ENCODE assay signal across 8 cellular contexts in the genomic region with DNA sequence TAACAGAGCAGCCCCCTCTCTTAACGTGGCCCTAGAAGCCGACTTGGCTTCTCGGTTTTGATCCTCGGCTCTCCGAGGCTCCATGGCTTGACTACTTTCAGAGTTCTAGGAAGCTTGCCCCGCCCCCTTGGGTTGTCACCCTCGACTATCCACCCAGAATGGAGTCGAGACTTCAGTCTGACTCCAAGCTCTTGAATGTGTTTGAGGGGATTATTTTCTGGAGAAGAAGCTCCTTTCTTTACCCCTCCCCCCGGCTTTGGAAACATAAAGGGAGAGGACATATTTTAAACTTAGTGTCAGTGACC. TPM values are rescaled to one million over a fixed set of nuclear protein-coding genes. Genes with fewer than 3 reads are reported as not detected.
DNase-seq lines count a peak whose midpoint lies in the region; ATAC-seq, FAIRE-seq and TF ChIP-seq lines count a peak whose summit lies in the region.

No MANE protein-coding gene starts in this region.

- no peak for FAIRE-seq in D721Med (lab: Jason Lieb, UNC)

- H3K9ac ChIP-seq in skeletal muscle tissue (ENCODE audit: low read depth in 1 of 3, low read length in 3 of 3) = peak overlapping the region; percentile 97 to 99 (median 99)

- H3K36me3 ChIP-seq in ACC112 (ENCODE audit: insufficient read depth, low read length) (peaks cover 8% of the 10 kb centered on the region), skeletal muscle tissue (ENCODE audit: control insufficient read depth in 3 of 3, insufficient read depth in 3 of 3, low read length in 3 of 3) (peaks cover 4 to 11% (median 7%) of the 10 kb centered on the region in 3 donors)

- no peak for TF ChIP-seq CTCF in D721Med (IDR thresholded peaks at IDR 0.05; ENCODE audit: insufficient read depth, missing control alignments)

- no peaks in the 10 kb centered on the region for H3K27me3 ChIP-seq in ACC112 (ENCODE audit: insufficient read depth, low read length)
- H3K27me3 ChIP-seq in skeletal muscle tissue (ENCODE audit: control insufficient read depth in 3 of 3, insufficient read depth in 3 of 3, low read length in 3 of 3) = no peaks in the 10 kb centered on the region

- peaks cover 49% of the 10 kb centered on the region for H3K79me2 ChIP-seq in ACC112 (ENCODE audit: control insufficient read depth, insufficient read depth, low read length, unreplicated experiment)

- H3K4me1 ChIP-seq in ACC112 (ENCODE audit: control insufficient read depth, insufficient read depth, low read length, unreplicated experiment) = peaks cover 23% of the 10 kb centered on the region
- peaks cover 18 to 40% (median 23%) of the 10 kb centered on the region in 3 donors for H3K4me1 ChIP-seq in skeletal muscle tissue (ENCODE audit: control insufficient read depth in 3 of 3, insufficient read depth in 3 of 3, low read length in 3 of 3)

- DNase-seq in RPMI7951 (ENCODE audit: low read depth) = peak; percentile 55
- DNase-seq in activated naive CD8-positive, alpha-beta T cell treated with anti-CD3 and anti-CD28 coated beads, Interleukin-2, amount 50 U/mL, for 16 hours (ENCODE audit: low read depth, low spot score) = peak; percentile 19
- DNase-seq in hepatic stellate cell (ENCODE audit: low spot score) = peak; percentile 64
- DNase-seq in D721Med (ENCODE audit: insufficient read length, low spot score) = no peak

- ATAC-seq in GM18519 (IDR thresholded peaks at IDR 0.05; ENCODE audit: low FRiP score, unreplicated experiment) = peak; percentile 3
- ATAC-seq in HG03066 (IDR thresholded peaks at IDR 0.05; ENCODE audit: low read depth, unreplicated experiment) = peak; percentile 38

- H3K27ac ChIP-seq in ACC112 (ENCODE audit: low read depth, low read length) (peak overlapping the region; percentile 84), skeletal muscle tissue (ENCODE audit: low read depth, low read length) (peak overlapping the region; percentile 95)

- peak overlapping the region; percentile 55 for H2AFZ ChIP-seq in ACC112 (ENCODE audit: low read length, unreplicated experiment)

- no peaks in the 10 kb centered on the region for H3K9me3 ChIP-seq in skeletal muscle tissue (ENCODE audit: control insufficient read depth in 3 of 3, low read length in 3 of 3)

- peak overlapping the region; percentile 89 for H3K4me3 ChIP-seq in ACC112 (ENCODE audit: low read depth, low read length)
- H3K4me3 ChIP-seq in skeletal muscle tissue (ENCODE audit: low read length in 3 of 3) = peak overlapping the region; percentile 83 to 99 (median 91)

RNA-seq across cellular contexts. Expression of gene SEC24C, which starts 0.5 kb away (rescaled TPM):
- total RNA-seq in RPMI7951 (2014; rRNA removed; shearing (Covaris generic)) = 40.0 and 47.6 TPM in 2 replicates
- total RNA-seq in skeletal muscle tissue = 41.8 TPM

RNA-seq across cellular contexts. Expression of gene CHCHD1, which starts 37.2 kb away (rescaled TPM):
- 67.9 and 70.7 TPM in 2 replicates for total RNA-seq in RPMI7951 (2014; rRNA removed; shearing (Covaris generic))
- total RNA-seq in skeletal muscle tissue = 17.7 TPM

RNA-seq across cellular contexts. Expression of gene ZSWIM8, which starts 40.8 kb away (rescaled TPM):
- 18.3 and 21.6 TPM in 2 replicates for total RNA-seq in RPMI7951 (2014; rRNA removed; shearing (Covaris generic))
- 29.7 TPM for total RNA-seq in skeletal muscle tissue

RNA-seq across cellular contexts. Expression of gene AGAP5, which starts 46.7 kb away (rescaled TPM):
- total RNA-seq in RPMI7951 (2014; rRNA removed; shearing (Covaris generic)) = 0.59 TPM in 1 of 2 replicates, not detected in the other
- 4.7 TPM for total RNA-seq in skeletal muscle tissue
